In genomic region chr5:168143521-168143920, GRCh38 we compare ENCODE assay signal across 8 cellular contexts.
A peak's percentile ranks its signal among the peaks of the same experiment; 100 is the strongest.
DNase-seq lines count a peak whose midpoint lies in the region; ATAC-seq, FAIRE-seq and TF ChIP-seq lines count a peak whose summit lies in the region.
"Not testable (repeated sequence)": the region's sequence is repeated elsewhere in the genome, so short reads cannot be mapped to it uniquely, and the experiment has no call there.

No MANE protein-coding gene starts in this region.

- H2BK5ac ChIP-seq in trophoblast cell (ENCODE audit: low read depth, low read length, poor library complexity): not testable (repeated sequence)

- FAIRE-seq in GM12891 (lab: Jason Lieb, UNC): peak; percentile 63

- H3K9me3 ChIP-seq in trophoblast cell (ENCODE audit: insufficient read depth, low read depth, low read length): not testable (repeated sequence)

- not testable (repeated sequence) for H3K4me3 ChIP-seq in trophoblast cell (ENCODE audit: low read depth, low read length)

- H3K4me1 ChIP-seq in trophoblast cell (ENCODE audit: control insufficient read depth in 1 of 2, insufficient read depth in 2 of 2, low read length in 2 of 2): not testable (repeated sequence)

- not testable (repeated sequence) for H3K4ac ChIP-seq in trophoblast cell (ENCODE audit: low read depth, low read length)

- H4K12ac ChIP-seq in trophoblast cell (ENCODE audit: low read depth, low read length): not testable (repeated sequence)

- not testable (repeated sequence) for H2BK12ac ChIP-seq in trophoblast cell (ENCODE audit: low read length)

- H3K4me2 ChIP-seq in trophoblast cell (ENCODE audit: low read length): not testable (repeated sequence)

- not testable (repeated sequence) for H3K9ac ChIP-seq in trophoblast cell (ENCODE audit: low read length)

- not testable (repeated sequence) for H3K79me2 ChIP-seq in trophoblast cell (ENCODE audit: control insufficient read depth, insufficient read depth, low read length, poor library complexity)

- H3K79me1 ChIP-seq in trophoblast cell (ENCODE audit: low read length): not testable (repeated sequence)

- H2AFZ ChIP-seq in trophoblast cell (ENCODE audit: insufficient read depth, low read length, poor library complexity): not testable (repeated sequence)

- TF ChIP-seq POLR2A in GM12891 (IDR thresholded peaks at IDR 0.05; ENCODE audit: low read depth, low read length): not testable (repeated sequence)

- not testable (repeated sequence) for H4K8ac ChIP-seq in trophoblast cell (ENCODE audit: low read depth, low read length)

- not testable (repeated sequence) for H3K36me3 ChIP-seq in trophoblast cell (ENCODE audit: control insufficient read depth in 1 of 2, insufficient read depth in 2 of 2, low read length in 2 of 2)

- H3K27ac ChIP-seq in trophoblast cell (ENCODE audit: low read depth, low read length): not testable (repeated sequence)

- not testable (repeated sequence) for H3K18ac ChIP-seq in trophoblast cell (ENCODE audit: low read length)

- not testable (repeated sequence) for H3K14ac ChIP-seq in trophoblast cell (ENCODE audit: low read length)

- WGBS in trophoblast cell (ENCODE audit: extremely low coverage, insufficient coverage, insufficient read length): no CpG with 5 or more reads among the region's 7 CpGs

- H2AK5ac ChIP-seq in trophoblast cell (ENCODE audit: low read length): not testable (repeated sequence)

- not testable (repeated sequence) for H4K91ac ChIP-seq in trophoblast cell (ENCODE audit: low read depth, low read length)

- ATAC-seq in GM18868 (IDR thresholded peaks at IDR 0.05; ENCODE audit: unreplicated experiment) (peak; percentile 85), GM21528 (IDR thresholded peaks at IDR 0.05; ENCODE audit: low FRiP score, unreplicated experiment) (peak; percentile 63), HG02884 (IDR thresholded peaks at IDR 0.05; ENCODE audit: unreplicated experiment) (peak; percentile 74), HG03520 (IDR thresholded peaks at IDR 0.05; ENCODE audit: unreplicated experiment) (peak; percentile 50)

- not testable (repeated sequence) for H3K27me3 ChIP-seq in trophoblast cell (ENCODE audit: insufficient read depth, low read length)

- not testable (repeated sequence) for DNase-seq in GM12891 (ENCODE audit: insufficient read length, low spot score)
- DNase-seq in RPMI7951 (ENCODE audit: low read depth): peak; percentile 42
- peak; percentile 45 for DNase-seq in glomerular visceral epithelial cell (ENCODE audit: extremely low spot score)
- DNase-seq in trophoblast cell: peak; percentile 27 to 51

- H3K23ac ChIP-seq in trophoblast cell (ENCODE audit: low read length): not testable (repeated sequence)

- H2BK120ac ChIP-seq in trophoblast cell (ENCODE audit: insufficient read depth, low read length, poor library complexity): not testable (repeated sequence)
